Comparison of ENCODE assay signal across 8 cellular contexts in the genomic region with DNA sequence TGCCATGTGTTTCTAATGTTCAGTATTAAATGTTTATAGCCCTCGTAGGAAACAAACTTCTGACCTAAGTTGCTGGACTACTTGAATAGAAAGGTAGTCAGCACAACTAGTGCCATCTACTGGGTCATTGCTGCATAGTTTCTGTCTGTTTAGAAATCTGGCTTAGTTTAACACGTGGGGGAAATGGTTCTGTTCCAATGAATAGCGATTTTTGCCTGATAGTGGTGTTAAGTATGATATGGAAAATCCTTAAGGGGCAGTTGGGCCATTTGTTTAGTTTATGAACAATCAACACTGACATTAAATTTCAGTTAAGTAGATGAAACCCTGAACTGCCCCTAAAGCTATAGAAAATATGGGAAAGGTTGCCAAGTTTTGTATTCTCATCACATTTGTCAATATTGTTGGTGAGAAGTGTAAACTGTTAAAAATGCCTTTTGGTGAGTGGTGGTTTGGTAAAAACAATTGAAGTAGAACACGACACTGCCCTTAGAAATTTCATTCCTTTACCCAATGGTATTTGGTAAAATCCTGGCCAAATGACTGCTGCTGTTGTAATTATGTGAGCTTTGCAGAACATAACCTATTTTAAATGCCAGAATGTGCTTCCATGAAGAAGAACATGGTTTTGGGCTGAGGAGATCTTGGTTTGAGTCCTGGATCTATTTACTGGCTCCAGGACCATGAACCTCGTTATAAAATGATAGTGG. TPM values are rescaled to one million over a fixed set of nuclear protein-coding genes. Genes with fewer than 3 reads are reported as not detected.
DNase-seq lines count a peak whose midpoint lies in the region; ATAC-seq and TF ChIP-seq lines count a peak whose summit lies in the region.

No MANE protein-coding gene starts in this region.

- H3K79me2 ChIP-seq in GM23338 (replicated peaks; ENCODE audit: insufficient read depth): no peaks in the 10 kb centered on the region

- no peaks in the 10 kb centered on the region for H3K36me3 Mint-ChIP-seq in GM23338 (ENCODE audit: low read depth)

- H3K4me2 ChIP-seq in GM23338: no peak overlapping the region

- H4K20me1 ChIP-seq in GM23338 (replicated peaks; ENCODE audit: insufficient read depth): no peaks in the 10 kb centered on the region

- peak; percentile 81 for ATAC-seq in GM23338

- H3K9me3 Mint-ChIP-seq in GM23338: no peaks in the 10 kb centered on the region

- H3K9me2 ChIP-seq in GM23338 (ENCODE audit: insufficient read depth): no peaks in the 10 kb centered on the region

- no peak overlapping the region for H2AFZ ChIP-seq in GM23338

- 21% methylated on average over 5 of the region's 5 CpGs for WGBS in suprapubic skin

- no peak for TF ChIP-seq POLR2A in suprapubic skin (IDR thresholded peaks at IDR 0.05)

- in situ Hi-C loops in G401 (cut with HindIII; ENCODE audit: low sequenced_read_pairs): no loop called here

- peaks cover 3% of the 10 kb centered on the region for H3K27me3 Mint-ChIP-seq in GM23338 (ENCODE audit: insufficient read depth, low read depth, poor library complexity)

- H3K4me3 ChIP-seq in GM23338 (no peak overlapping the region), cardiac fibroblast (replicated peaks in 1 of 2; ENCODE audit: low read depth in 2 of 2, low read length in 2 of 2) (no peak overlapping the region), suprapubic skin (no peak overlapping the region)

- no peak overlapping the region for H3K27ac ChIP-seq in 22Rv1
- no peak overlapping the region for H3K27ac ChIP-seq in GM23338 (ENCODE audit: low read depth)
- no peak overlapping the region for H3K27ac ChIP-seq in suprapubic skin

- no peaks in the 10 kb centered on the region for H3K36me3 ChIP-seq in GM23338 (ENCODE audit: insufficient read depth)
- peaks cover 5% of the 10 kb centered on the region for H3K36me3 ChIP-seq in suprapubic skin

- H3K4me1 ChIP-seq in GM23338 (ENCODE audit: insufficient read depth) (no peaks in the 10 kb centered on the region; the same call in 1 of the 2 replicates), suprapubic skin (peaks cover 17% of the 10 kb centered on the region)

- H3K9me3 ChIP-seq in suprapubic skin: no peaks in the 10 kb centered on the region

- H3K4me1 Mint-ChIP-seq in GM23338: peaks cover 8% of the 10 kb centered on the region; the same call in 2 of the 3 replicates

- no peak overlapping the region for H3K27ac Mint-ChIP-seq in GM23338

- TF ChIP-seq EP300 in suprapubic skin (IDR thresholded peaks at IDR 0.05): no peak

- DNase-seq in G401 (ENCODE audit: low spot score) (peak; percentile 63), GM23338 (ENCODE audit: low spot score) (peak; percentile 73), LHCN-M2 (ENCODE audit: low read depth) (peak; percentile 83), SK-N-DZ (ENCODE audit: low spot score) (peak; percentile 55), cardiac fibroblast (ENCODE audit: low read depth in 2 of 2) (peak; percentile 90 to 92), kidney glomerular epithelial cell (lab: John Stamatoyannopoulos, UW) (peak; percentile 61), suprapubic skin (ENCODE audit: low spot score in 2 of 2) (no peak)

- no peaks in the 10 kb centered on the region for H3K27me3 ChIP-seq in GM23338 (ENCODE audit: insufficient read depth)
- H3K27me3 ChIP-seq in suprapubic skin: no peaks in the 10 kb centered on the region

- peak; percentile 87 for TF ChIP-seq CTCF in 22Rv1 (IDR thresholded peaks at IDR 0.05)
- TF ChIP-seq CTCF in GM23338 (conservative IDR thresholded peaks at IDR 0.05; ENCODE audit: low read depth in 2 of 2): peak; percentile 83 to 85
- TF ChIP-seq CTCF in cardiac fibroblast (IDR thresholded peaks at IDR 0.05; ENCODE audit: low read depth, low read length): peak; percentile 80
- peak; percentile 65 to 72 for TF ChIP-seq CTCF in suprapubic skin (IDR thresholded peaks at IDR 0.05)

- no peaks in the 10 kb centered on the region for H3F3A ChIP-seq in GM23338 (replicated peaks; ENCODE audit: low read depth)

- H3K4me3 Mint-ChIP-seq in GM23338: no peak overlapping the region

TF ChIP-seq in GM23338, 12 proteins besides CTCF, POLR2A, EP300 and RAD21:
- TF ChIP-seq ZNF462 (CRISPR knock-in tag; IDR thresholded peaks at IDR 0.05) (no peak), ZNF114 (CRISPR knock-in tag; IDR thresholded peaks at IDR 0.05) (no peak), EZH2 (IDR thresholded peaks at IDR 0.05; ENCODE audit: low read depth, unreplicated experiment) (no peak), JUNB (IDR thresholded peaks at IDR 0.05; ENCODE audit: unreplicated experiment) (no peak), ETS1 (IDR thresholded peaks at IDR 0.05) (no peak), NANOG (IDR thresholded peaks at IDR 0.05; ENCODE audit: borderline replicate concordance) (no peak)

RNA-seq across cellular contexts. Expression of gene NABP1, which starts 13.2 kb away (rescaled TPM):
- 0.74 and 1.9 TPM in 2 replicates for total RNA-seq in G401 (2014; rRNA removed; shearing (Covaris generic))
- total RNA-seq in GM23338 (2014; rRNA removed; shearing (Covaris generic)): 4.9 and 5.2 TPM in 2 replicates
- polyA plus RNA-seq in GM23338 (2016; fragmentation: Nextera tagmentation; extraction: Ambion mirVana): 5.3 and 5.6 TPM in 2 replicates
- total RNA-seq in LHCN-M2 (2014; rRNA removed): 50.3 and 62.9 TPM in 2 replicates
- polyA plus RNA-seq in LHCN-M2 (2012): 31.5 TPM
- 1.0 and 2.0 TPM in 2 replicates for polyA plus RNA-seq in SK-N-DZ (2014; cell fraction: cytosol; rRNA removed)
- 5.0 and 6.6 TPM in 2 replicates for polyA plus RNA-seq in SK-N-DZ (2014; cell fraction: nucleus; rRNA removed)
- 10 to 100 TPM in 3 of 4 donors, 1 to 10 TPM in 1; 6.3 to 33.6 (median 16.1) TPM for total RNA-seq in suprapubic skin

Comparison
In these comparisons a context has a peak if more than half of its experiments do, and no peak if none do; other contexts are left out.
1. DNase-seq: peak in G401 (single experiment), GM23338 (single experiment), LHCN-M2 (single experiment), SK-N-DZ (single experiment), cardiac fibroblast (2 of 2) and kidney glomerular epithelial cell (single experiment); none in suprapubic skin (0 of 2).
2. Peak in every context shown above with its lines, with median percentiles within 50 percentile points of each other: CTCF ChIP-seq.